ENCODE assay signal across 1 cellular context in the genomic region with DNA sequence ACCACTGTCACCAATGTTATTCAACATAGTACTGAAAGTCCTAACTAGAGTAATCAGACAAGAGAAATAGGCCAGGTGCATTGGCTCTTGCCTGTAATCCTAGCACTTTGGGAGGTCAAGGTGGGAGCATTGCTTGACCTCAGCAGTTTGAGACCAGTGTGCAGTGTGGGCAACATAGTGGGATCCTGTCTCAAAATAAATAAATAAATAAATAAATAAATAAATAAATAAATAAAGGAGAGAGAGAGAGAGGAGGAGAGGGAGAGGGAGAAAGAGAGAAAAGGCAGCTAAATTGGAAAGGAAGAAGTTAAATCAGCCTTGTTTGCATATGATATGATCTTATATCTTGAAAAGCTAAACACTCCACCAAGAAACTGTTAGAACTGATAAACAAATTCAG.
A peak's percentile ranks its signal among the peaks of the same experiment; 100 is the strongest.
TF ChIP-seq lines count a peak whose summit lies in the region.

No MANE protein-coding gene starts in this region.

TF ChIP-seq in HEK293, 187 proteins besides CTCF, POLR2A, EP300 and RAD21 (continued from another document):
- TF ChIP-seq, protein P1, sequence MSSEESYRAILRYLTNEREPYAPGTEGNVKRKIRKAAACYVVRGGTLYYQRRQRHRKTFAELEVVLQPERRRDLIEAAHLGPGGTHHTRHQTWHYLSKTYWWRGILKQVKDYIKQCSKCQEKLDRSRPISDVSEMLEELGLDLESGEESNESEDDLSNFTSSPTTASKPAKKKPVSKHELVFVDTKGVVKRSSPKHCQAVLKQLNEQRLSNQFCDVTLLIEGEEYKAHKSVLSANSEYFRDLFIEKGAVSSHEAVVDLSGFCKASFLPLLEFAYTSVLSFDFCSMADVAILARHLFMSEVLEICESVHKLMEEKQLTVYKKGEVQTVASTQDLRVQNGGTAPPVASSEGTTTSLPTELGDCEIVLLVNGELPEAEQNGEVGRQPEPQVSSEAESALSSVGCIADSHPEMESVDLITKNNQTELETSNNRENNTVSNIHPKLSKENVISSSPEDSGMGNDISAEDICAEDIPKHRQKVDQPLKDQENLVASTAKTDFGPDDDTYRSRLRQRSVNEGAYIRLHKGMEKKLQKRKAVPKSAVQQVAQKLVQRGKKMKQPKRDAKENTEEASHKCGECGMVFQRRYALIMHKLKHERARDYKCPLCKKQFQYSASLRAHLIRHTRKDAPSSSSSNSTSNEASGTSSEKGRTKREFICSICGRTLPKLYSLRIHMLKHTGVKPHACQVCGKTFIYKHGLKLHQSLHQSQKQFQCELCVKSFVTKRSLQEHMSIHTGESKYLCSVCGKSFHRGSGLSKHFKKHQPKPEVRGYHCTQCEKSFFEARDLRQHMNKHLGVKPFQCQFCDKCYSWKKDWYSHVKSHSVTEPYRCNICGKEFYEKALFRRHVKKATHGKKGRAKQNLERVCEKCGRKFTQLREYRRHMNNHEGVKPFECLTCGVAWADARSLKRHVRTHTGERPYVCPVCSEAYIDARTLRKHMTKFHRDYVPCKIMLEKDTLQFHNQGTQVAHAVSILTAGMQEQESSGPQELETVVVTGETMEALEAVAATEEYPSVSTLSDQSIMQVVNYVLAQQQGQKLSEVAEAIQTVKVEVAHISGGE (tag by site-specific recombination; conservative IDR thresholded peaks at IDR 0.05; ENCODE audit: low read depth) = peak; percentile 56
- TF ChIP-seq ZNF426 (tag by site-specific recombination; IDR thresholded peaks at IDR 0.05) (peak; percentile 64), ZNF654 (tag by site-specific recombination; IDR thresholded peaks at IDR 0.05; ENCODE audit: low read depth) (peak; percentile 24; the same call in 1 of the 2 replicates), ZNF266 (tag by site-specific recombination; IDR thresholded peaks at IDR 0.05; ENCODE audit: low read depth) (peak; percentile 56; the same call in 1 of the 2 replicates), ZNF433 (tag by site-specific recombination; IDR thresholded peaks at IDR 0.05; ENCODE audit: low read depth) (peak; percentile 31; the same call in 1 of the 2 replicates), ZNF140 (tag by site-specific recombination; IDR thresholded peaks at IDR 0.05) (peak; percentile 44; the same call in 1 of the 2 replicates), BCL11B (tag by site-specific recombination; IDR thresholded peaks at IDR 0.05; ENCODE audit: low read depth) (no peak), ZNF561 (tag by site-specific recombination; IDR thresholded peaks at IDR 0.05; ENCODE audit: borderline replicate concordance) (no peak), GFI1B (tag by site-specific recombination; IDR thresholded peaks at IDR 0.05) (0 out of 2 replicates have a peak, but pooled peaks have one; percentile 25), ZNF555 (tag by site-specific recombination; conservative IDR thresholded peaks at IDR 0.05) (peak; percentile 63)
- TF ChIP-seq, protein P2, sequence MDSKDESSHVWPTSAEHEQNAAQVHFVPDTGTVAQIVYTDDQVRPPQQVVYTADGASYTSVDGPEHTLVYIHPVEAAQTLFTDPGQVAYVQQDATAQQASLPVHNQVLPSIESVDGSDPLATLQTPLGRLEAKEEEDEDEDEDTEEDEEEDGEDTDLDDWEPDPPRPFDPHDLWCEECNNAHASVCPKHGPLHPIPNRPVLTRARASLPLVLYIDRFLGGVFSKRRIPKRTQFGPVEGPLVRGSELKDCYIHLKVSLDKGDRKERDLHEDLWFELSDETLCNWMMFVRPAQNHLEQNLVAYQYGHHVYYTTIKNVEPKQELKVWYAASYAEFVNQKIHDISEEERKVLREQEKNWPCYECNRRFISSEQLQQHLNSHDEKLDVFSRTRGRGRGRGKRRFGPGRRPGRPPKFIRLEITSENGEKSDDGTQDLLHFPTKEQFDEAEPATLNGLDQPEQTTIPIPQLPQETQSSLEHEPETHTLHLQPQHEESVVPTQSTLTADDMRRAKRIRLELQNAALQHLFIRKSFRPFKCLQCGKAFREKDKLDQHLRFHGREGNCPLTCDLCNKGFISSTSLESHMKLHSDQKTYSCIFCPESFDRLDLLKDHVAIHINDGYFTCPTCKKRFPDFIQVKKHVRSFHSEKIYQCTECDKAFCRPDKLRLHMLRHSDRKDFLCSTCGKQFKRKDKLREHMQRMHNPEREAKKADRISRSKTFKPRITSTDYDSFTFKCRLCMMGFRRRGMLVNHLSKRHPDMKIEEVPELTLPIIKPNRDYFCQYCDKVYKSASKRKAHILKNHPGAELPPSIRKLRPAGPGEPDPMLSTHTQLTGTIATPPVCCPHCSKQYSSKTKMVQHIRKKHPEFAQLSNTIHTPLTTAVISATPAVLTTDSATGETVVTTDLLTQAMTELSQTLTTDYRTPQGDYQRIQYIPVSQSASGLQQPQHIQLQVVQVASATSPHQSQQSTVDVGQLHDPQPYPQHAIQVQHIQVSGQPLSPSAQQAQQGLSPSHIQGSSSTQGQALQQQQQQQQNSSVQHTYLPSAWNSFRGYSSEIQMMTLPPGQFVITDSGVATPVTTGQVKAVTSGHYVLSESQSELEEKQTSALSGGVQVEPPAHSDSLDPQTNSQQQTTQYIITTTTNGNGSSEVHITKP (tag by site-specific recombination; IDR thresholded peaks at IDR 0.05) = no peak
